Comparison of ENCODE assay signal across 3 cellular contexts in the genomic region with DNA sequence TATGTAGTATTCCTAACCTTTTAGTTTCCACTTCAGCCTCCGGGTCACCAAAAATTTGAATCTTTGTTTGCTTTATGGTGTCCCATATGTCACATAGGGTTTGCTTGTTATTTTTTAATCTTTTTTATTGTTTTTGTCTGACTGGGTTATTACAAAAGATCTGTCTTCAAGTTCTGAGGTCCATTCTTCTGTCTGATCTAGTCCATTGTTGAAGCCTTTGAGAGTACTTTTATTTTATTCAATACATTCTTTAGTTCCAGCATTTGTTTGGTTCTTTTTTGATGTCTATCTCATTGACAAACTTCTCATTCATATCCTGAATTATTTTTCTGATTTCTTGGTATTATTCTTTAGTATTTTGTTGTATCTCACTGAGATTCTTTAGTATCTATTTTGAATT.
A peak's percentile ranks its signal among the peaks of the same experiment; 100 is the strongest.
TF ChIP-seq lines count a peak whose summit lies in the region.

No MANE protein-coding gene starts in this region.

TF ChIP-seq in HepG2, 621 proteins besides CTCF, POLR2A, EP300 and RAD21:
- TF ChIP-seq MED13 (CRISPR knock-in tag; IDR thresholded peaks at IDR 0.05), result no peak
- TF ChIP-seq ZNF160 (CRISPR knock-in tag; IDR thresholded peaks at IDR 0.05), result peak; percentile 98
TF ChIP-seq in HepG2: peak in this region for 1.

TF ChIP-seq in HEK293, 187 proteins besides CTCF, POLR2A, EP300 and RAD21:
- TF ChIP-seq SETDB1 (IDR thresholded peaks at IDR 0.05; ENCODE audit: insufficient read length, low read length), result peak; percentile 25
- TF ChIP-seq, protein P1, sequence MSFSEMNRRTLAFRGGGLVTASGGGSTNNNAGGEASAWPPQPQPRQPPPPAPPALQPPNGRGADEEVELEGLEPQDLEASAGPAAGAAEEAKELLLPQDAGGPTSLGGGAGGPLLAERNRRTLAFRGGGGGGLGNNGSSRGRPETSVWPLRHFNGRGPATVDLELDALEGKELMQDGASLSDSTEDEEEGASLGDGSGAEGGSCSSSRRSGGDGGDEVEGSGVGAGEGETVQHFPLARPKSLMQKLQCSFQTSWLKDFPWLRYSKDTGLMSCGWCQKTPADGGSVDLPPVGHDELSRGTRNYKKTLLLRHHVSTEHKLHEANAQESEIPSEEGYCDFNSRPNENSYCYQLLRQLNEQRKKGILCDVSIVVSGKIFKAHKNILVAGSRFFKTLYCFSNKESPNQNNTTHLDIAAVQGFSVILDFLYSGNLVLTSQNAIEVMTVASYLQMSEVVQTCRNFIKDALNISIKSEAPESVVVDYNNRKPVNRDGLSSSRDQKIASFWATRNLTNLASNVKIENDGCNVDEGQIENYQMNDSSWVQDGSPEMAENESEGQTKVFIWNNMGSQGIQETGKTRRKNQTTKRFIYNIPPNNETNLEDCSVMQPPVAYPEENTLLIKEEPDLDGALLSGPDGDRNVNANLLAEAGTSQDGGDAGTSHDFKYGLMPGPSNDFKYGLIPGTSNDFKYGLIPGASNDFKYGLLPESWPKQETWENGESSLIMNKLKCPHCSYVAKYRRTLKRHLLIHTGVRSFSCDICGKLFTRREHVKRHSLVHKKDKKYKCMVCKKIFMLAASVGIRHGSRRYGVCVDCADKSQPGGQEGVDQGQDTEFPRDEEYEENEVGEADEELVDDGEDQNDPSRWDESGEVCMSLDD (tag by site-specific recombination; IDR thresholded peaks at IDR 0.05), result no peak

TF ChIP-seq in K562, 482 proteins besides CTCF, POLR2A, EP300 and RAD21:
- no peak for TF ChIP-seq ILK (tag; IDR thresholded peaks at IDR 0.05; ENCODE audit: borderline replicate concordance, low read depth)
- TF ChIP-seq ZNF583 (CRISPR knock-in tag; IDR thresholded peaks at IDR 0.05), result peak; percentile 47; the same call in 1 of the 2 replicates
